ENCODE assay signal across 26 cellular contexts in genomic region chr20:13173201-13173600, GRCh38. TPM values are rescaled to one million over a fixed set of nuclear protein-coding genes. Genes with fewer than 3 reads are reported as not detected.
"Had no signal": no experiment of that assay in that cellular context is flagged by ENCODE, and none has a peak within 500 bp of the region (broad histone marks: within the 10 kb centered on the region; RNA-seq: fewer than 3 reads in every experiment).

No MANE protein-coding gene starts in this region.

- H3K36me3 ChIP-seq: breast epithelium, MG63, Peyer's patch had no signal

- DNase-seq: activated CD4-positive, alpha-beta T cell treated with anti-CD3 and anti-CD28 coated beads for 48 hours; activated CD4-positive, alpha-beta T cell treated with anti-CD3 and anti-CD28 coated beads, Interleukin-2, amount 50 U/mL, for 4 hours; activated CD4-positive, CD25-positive, alpha-beta regulatory T cell treated with anti-CD3 and anti-CD28 coated beads, Interleukin-2, amount 50 U/mL, for 72 hours; activated CD8-positive, alpha-beta memory T cell treated with anti-CD3 and anti-CD28 coated beads, Interleukin-2, amount 50 U/mL, for 48 hours; activated CD8-positive, alpha-beta T cell treated with anti-CD3 and anti-CD28 coated beads, Interleukin-2, amount 10 ng/mL, durations not matched to agents 7 days and 5 days; activated T-cell treated with anti-CD3 and anti-CD28 coated beads, Interleukin-2, amount 50 U/mL, for 1 hour; aorta; central memory CD4-positive, alpha-beta T cell; MG63; MV-4-11; NCI-H1092 treated with DMSO at 0.1 percent for 48 hours; NCI-H1417 treated with DMSO at 0.1 percent for 48 hours; NCI-H1694; NCI-H2029 treated with DMSO at 0.1 percent for 48 hours; NCI-H345; NCI-H510A; NCI-H526 treated with DMSO at 0.1 percent for 48 hours; NCI-H82; Peyer's patch; SHP77; T-helper 17 cell; T-helper 9 cell had no signal

- H3K4me1 ChIP-seq: breast epithelium, Peyer's patch had no signal

- H3K27ac ChIP-seq: breast epithelium, Peyer's patch, RWPE1 had no signal

- H3K27me3 ChIP-seq: breast epithelium, MG63, Peyer's patch had no signal

- ATAC-seq: activated CD8-positive, alpha-beta T cell treated with anti-CD3 and anti-CD28 coated beads, Interleukin-2, amount 10 ng/mL, durations not matched to agents 7 days and 5 days; T-helper 17 cell; WTC11 had no signal

- H3K9me3 ChIP-seq: MG63, Peyer's patch had no signal

- H3K4me3 ChIP-seq: breast epithelium, MG63, Peyer's patch had no signal

RNA-seq across cellular contexts. Expression of gene ISM1, which starts 47.9 kb away (rescaled TPM):
- total RNA-seq: OCI-LY7 had no signal
